In the genomic region with DNA sequence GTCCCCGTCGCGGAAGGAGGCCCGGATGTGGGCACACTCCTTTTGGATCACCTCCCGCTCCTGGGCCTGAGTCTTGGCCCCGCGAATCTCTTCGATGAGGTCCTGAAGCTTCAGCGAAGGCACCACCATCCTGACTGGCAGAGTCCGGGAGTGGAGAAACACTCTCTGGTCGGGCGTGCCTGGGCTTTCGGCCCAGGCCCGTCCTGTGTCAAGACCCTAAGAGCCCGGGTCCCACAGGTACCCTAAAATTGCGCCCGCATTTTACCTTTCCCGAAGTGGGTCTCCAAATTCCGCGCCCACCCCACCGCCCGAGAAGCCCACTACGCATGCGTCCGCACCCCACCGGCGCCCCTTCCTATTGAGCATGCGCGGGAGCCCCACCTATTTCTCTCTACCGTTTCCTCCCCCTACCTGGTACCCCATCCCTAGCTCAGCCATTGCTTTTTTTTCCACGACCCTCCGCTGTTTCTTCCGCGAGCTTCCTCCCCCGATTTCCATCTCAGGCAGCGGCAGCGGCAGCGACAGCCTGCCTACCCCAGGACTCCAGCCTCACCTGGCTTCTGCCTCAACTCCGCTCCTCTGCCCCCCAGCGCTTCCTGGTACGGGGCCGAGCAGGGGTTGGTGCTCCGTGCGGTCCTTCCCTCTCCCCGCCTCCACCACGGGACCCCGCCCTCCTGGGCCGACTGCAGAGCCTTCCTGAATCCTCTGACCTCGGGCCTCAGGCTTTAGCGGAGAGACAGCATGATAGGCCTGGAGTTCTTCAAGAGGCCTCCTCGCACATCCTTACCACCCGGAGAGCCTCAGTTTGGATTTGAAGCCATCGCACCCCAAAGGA, we compare ENCODE assay signal across 8 cellular contexts. TPM values are rescaled to one million over a fixed set of nuclear protein-coding genes. Genes with fewer than 3 reads are reported as not detected.
DNase-seq lines count a peak whose midpoint lies in the region; ATAC-seq and TF ChIP-seq lines count a peak whose summit lies in the region.

Gene AP1G2, minus strand, starts transcription at position 606 of the 835 bp plus-strand sequence. Its CDS starts 477 bp downstream, at position 129.

- peak within 1 kb of the TSS; percentile 100 for H3K4me3 Mint-ChIP-seq in activated naive CD8-positive, alpha-beta T cell treated with anti-CD3 and anti-CD28 coated beads for 36 hours

- H3K36me3 ChIP-seq in SU-DHL-6 (ENCODE audit: low read length), result no peaks in the 10 kb centered on the region
- H3K36me3 ChIP-seq in upper lobe of right lung, result peaks cover 18% of the 10 kb centered on the region

- no peaks in the 10 kb centered on the region for H4K20me1 ChIP-seq in SU-DHL-6 (ENCODE audit: low read depth, low read length)

- H3K27me3 Mint-ChIP-seq in activated naive CD8-positive, alpha-beta T cell treated with anti-CD3 and anti-CD28 coated beads for 36 hours, result peaks cover 7% of the 10 kb centered on the region

- peaks cover 9% of the 10 kb centered on the region; the same call in 1 of the 2 replicates for H3F3A ChIP-seq in SU-DHL-6 (ENCODE audit: insufficient read depth)

- no peaks in the 10 kb centered on the region for H3K27me3 ChIP-seq in SU-DHL-6 (ENCODE audit: low read length)
- H3K27me3 ChIP-seq in upper lobe of right lung, result no peaks in the 10 kb centered on the region

- ATAC-seq in HG02610 (IDR thresholded peaks at IDR 0.05; ENCODE audit: unreplicated experiment), result peak; percentile 86
- ATAC-seq in Right ventricle myocardium superior (ENCODE audit: poor library complexity), result peak; percentile 72
- ATAC-seq in upper lobe of right lung, result peak; percentile 91

- TF ChIP-seq CTCF in GM10266 (IDR thresholded peaks at IDR 0.05; ENCODE audit: control insufficient read depth, insufficient read depth, low read depth, missing control alignments) (no peak), SU-DHL-6 (IDR thresholded peaks at IDR 0.05; ENCODE audit: insufficient read depth, low read length, poor library complexity, severe bottlenecking) (no peak), upper lobe of right lung (IDR thresholded peaks at IDR 0.05) (no peak)

- H3K9ac ChIP-seq in SU-DHL-6 (ENCODE audit: low read length), result peak within 1 kb of the TSS; percentile 80

- peaks cover 18% of the 10 kb centered on the region for H3K79me2 ChIP-seq in SU-DHL-6 (ENCODE audit: insufficient read depth, low read length)

- peaks cover 7% of the 10 kb centered on the region for H3K36me3 Mint-ChIP-seq in activated naive CD8-positive, alpha-beta T cell treated with anti-CD3 and anti-CD28 coated beads for 36 hours

- H3K4me2 ChIP-seq in SU-DHL-6 (ENCODE audit: low read depth, low read length, poor library complexity, severe bottlenecking), result peak within 1 kb of the TSS; percentile 98

- H3K27ac ChIP-seq in SU-DHL-6 (ENCODE audit: low read depth, low read length), result peak within 1 kb of the TSS; percentile 65
- peak within 1 kb of the TSS; percentile 79 for H3K27ac ChIP-seq in upper lobe of right lung

- peaks cover 24% of the 10 kb centered on the region for H3K4me1 ChIP-seq in upper lobe of right lung

- H3K4me1 Mint-ChIP-seq in activated naive CD8-positive, alpha-beta T cell treated with anti-CD3 and anti-CD28 coated beads for 36 hours, result peaks cover 28% of the 10 kb centered on the region

- H3K4me3 ChIP-seq in SU-DHL-6 (ENCODE audit: insufficient read depth, low read length, poor library complexity, severe bottlenecking), result peak within 1 kb of the TSS; percentile 87
- peak within 1 kb of the TSS; percentile 73 for H3K4me3 ChIP-seq in upper lobe of right lung

- H3K9me2 ChIP-seq in SU-DHL-6 (replicated peaks; ENCODE audit: insufficient read depth, low read length), result no peaks in the 10 kb centered on the region

- H3K9me3 ChIP-seq in SU-DHL-6 (ENCODE audit: insufficient read depth, low read length), result no peaks in the 10 kb centered on the region
- H3K9me3 ChIP-seq in upper lobe of right lung, result no peaks in the 10 kb centered on the region

- peak; percentile 90 for DNase-seq in GM10266 (ENCODE audit: extremely low spot score)
- DNase-seq in NCI-H1092 treated with DMSO at 0.1 percent for 48 hours (lab: John Stamatoyannopoulos, UW), result peak; percentile 93
- peak; percentile 92 for DNase-seq in activated naive CD8-positive, alpha-beta T cell treated with anti-CD3 and anti-CD28 coated beads for 36 hours
- DNase-seq in Right ventricle myocardium superior, result peak; percentile 91
- DNase-seq in posterior vena cava (ENCODE audit: low spot score), result peak; percentile 95
- DNase-seq in upper lobe of right lung, result peak; percentile 96

- H3K9me3 Mint-ChIP-seq in activated naive CD8-positive, alpha-beta T cell treated with anti-CD3 and anti-CD28 coated beads for 36 hours, result no peaks in the 10 kb centered on the region

- intact Hi-C loops in Right ventricle myocardium superior (cut with DNase I), result loop anchor here (10.0 kb wide), 2 partner anchors 243 to 303 kb away; partner anchors contain the start of gene PABPN1
- intact Hi-C loops in posterior vena cava (cut with DNase I), result loop anchor here in 1 of 2 donors (10.0 kb wide), 1 partner anchor 233 kb away; no protein-coding TSS in a partner anchor
- intact Hi-C loops in upper lobe of right lung (cut with DNase I), result no loop called here

- H2AFZ ChIP-seq in SU-DHL-6 (ENCODE audit: low read depth, low read length, severe bottlenecking), result peak within 1 kb of the TSS; percentile 82

- peak within 1 kb of the TSS; percentile 98 for H3K27ac Mint-ChIP-seq in activated naive CD8-positive, alpha-beta T cell treated with anti-CD3 and anti-CD28 coated beads for 36 hours

RNA-seq across cellular contexts. Expression of gene AP1G2, which starts in this region (rescaled TPM):
- total RNA-seq in activated naive CD8-positive, alpha-beta T cell treated with anti-CD3 and anti-CD28 coated beads for 36 hours, result 100 to 1,000 TPM; 118 to 124 TPM
- 10.7 TPM for total RNA-seq in Right ventricle myocardium superior
- total RNA-seq in posterior vena cava, result 10 to 100 TPM; 31.5 to 36.5 TPM
- total RNA-seq in upper lobe of right lung, result 128 TPM

Comparison
In these comparisons a context has a peak if more than half of its experiments do, and no peak if none do; other contexts are left out.
1. Peak in every context shown above with its lines: DNase-seq, ATAC-seq, H3K4me3 ChIP-seq and H3K27ac ChIP-seq.